ENCODE assay signal across 9 cellular contexts in genomic region chr14:31207287-31207745, GRCh38. TPM values are rescaled to one million over a fixed set of nuclear protein-coding genes. Genes with fewer than 3 reads are reported as not detected.
DNase-seq lines count a peak whose midpoint lies in the region; ATAC-seq, FAIRE-seq and TF ChIP-seq lines count a peak whose summit lies in the region.
"Had no signal": no experiment of that assay in that cellular context is flagged by ENCODE, and none has a peak within 500 bp of the region (broad histone marks: within the 10 kb centered on the region; RNA-seq: fewer than 3 reads in every experiment).

No MANE protein-coding gene starts in this region.

- H3K4me2 ChIP-seq in GM12878 (ENCODE audit: control insufficient read depth, insufficient read depth): peak overlapping the region; percentile 65

- H3K27me3 Mint-ChIP-seq in CD8-positive, alpha-beta memory T cell: peaks cover 0 to 5% of the 10 kb centered on the region in 2 donors

- WGBS in GM12878 (ENCODE audit: insufficient coverage, insufficient replicate concordance, low lambda C conversion rate, missing lambda C conversion rate): under 1% methylated on average over 56 of the region's 59 CpGs

- H3K4me1 ChIP-seq in CD8-positive, alpha-beta memory T cell (ENCODE audit: insufficient read depth, low read length): peaks cover 38% of the 10 kb centered on the region
- peaks cover 8% of the 10 kb centered on the region; the same call in 1 of the 2 replicates for H3K4me1 ChIP-seq in GM12878 (ENCODE audit: control insufficient read depth, insufficient read depth, low read length)

- peak overlapping the region; percentile 96 for H3K27ac ChIP-seq in CD8-positive, alpha-beta memory T cell (ENCODE audit: low read depth, low read length)
- H3K27ac ChIP-seq in GM12878 (ENCODE audit: control insufficient read depth, insufficient read depth): peak overlapping the region; percentile 97
- peak overlapping the region; percentile 98 for H3K27ac ChIP-seq in layer of hippocampus (ENCODE audit: low read depth, low read length)
- H3K27ac ChIP-seq in temporal lobe (ENCODE audit: low read depth, low read length): peak overlapping the region; percentile 80

- ATAC-seq in GM21381 (IDR thresholded peaks at IDR 0.05; ENCODE audit: unreplicated experiment): peak; percentile 38
- peak; percentile 54 for ATAC-seq in GM12878

- BruUV-seq in GM12878 (replicated peaks; lab: Mats Ljungman, UMichigan): no TSS peak

- H3K9me3 ChIP-seq in CD8-positive, alpha-beta memory T cell (ENCODE audit: low read length): no peaks in the 10 kb centered on the region
- no peaks in the 10 kb centered on the region; the same call in 2 of the 3 replicates for H3K9me3 ChIP-seq in GM12878 (replicated peaks; ENCODE audit: control insufficient read depth, insufficient read depth, low read length)

- peak overlapping the region; percentile 98 for H3K9ac ChIP-seq in GM12878 (ENCODE audit: control insufficient read depth, insufficient read depth, low read length)

- peak; percentile 50 for TF ChIP-seq POLR2A in GM12878 (IDR thresholded peaks at IDR 0.05; ENCODE audit: low read depth, low read length)

- H3K27me3 ChIP-seq in CD8-positive, alpha-beta memory T cell (ENCODE audit: insufficient read depth, low read length, poor library complexity, severe bottlenecking): no peaks in the 10 kb centered on the region
- H3K27me3 ChIP-seq in GM12878 (replicated peaks in 1 of 2; ENCODE audit: control insufficient read depth in 2 of 2, insufficient read depth in 2 of 2, low read length in 1 of 2): no peaks in the 10 kb centered on the region
- no peaks in the 10 kb centered on the region for H3K27me3 ChIP-seq in layer of hippocampus (ENCODE audit: control insufficient read depth, insufficient read depth, low read length)

- peaks cover 54 to 74% (median 71%) of the 10 kb centered on the region in 3 donors for H3K4me1 Mint-ChIP-seq in CD8-positive, alpha-beta memory T cell

- SMC1A ChIA-PET in GM12878 (lab: Charles Lee; ENCODE audit: uncharacterized antibody, unreplicated experiment): interaction anchor here (1.0 to 1.6 kb wide), 4 partner anchors 26 to 213 kb away, joined by 3 to 6 read pairs (median 4); partner anchors contain the start of gene HEATR5A

- RAD21 ChIA-PET in GM12878 (lab: Charles Lee; ENCODE audit: unreplicated experiment): interaction anchor here (0.7 to 2.9 kb wide), 11 partner anchors 11 to 243 kb away, joined by 3 to 10 read pairs (median 4); partner anchors contain the start of genes HEATR5A and STRN3

- TF ChIP-seq RAD21 in GM12878 (IDR thresholded peaks at IDR 0.05; ENCODE audit: insufficient read depth, low read depth, low read length): no peak

- H3K36me3 ChIP-seq in CD8-positive, alpha-beta memory T cell (ENCODE audit: insufficient read depth, low read length): peaks cover 4% of the 10 kb centered on the region
- H3K36me3 ChIP-seq in GM12878 (ENCODE audit: control insufficient read depth in 2 of 2, insufficient read depth in 2 of 2, low read length in 1 of 2): peaks cover 0 to 5% of the 10 kb centered on the region in 2 experiments; a peak in 1 of 4 replicates

- in situ Hi-C loops in GM12878 (cut with MboI): no loop called here

- FAIRE-seq in GM12878 (lab: Jason Lieb, UNC): no peak
- FAIRE-seq: TTC549 had no signal

- H3K4me3 Mint-ChIP-seq in CD8-positive, alpha-beta memory T cell: peak overlapping the region; percentile 88 to 98 (median 93)

- H3K36me3 Mint-ChIP-seq in CD8-positive, alpha-beta memory T cell: peaks cover 0 to 34% (median 6%) of the 10 kb centered on the region in 3 donors

- peak overlapping the region; percentile 92 to 100 (median 96) for H3K27ac Mint-ChIP-seq in CD8-positive, alpha-beta memory T cell

- TF ChIP-seq EP300 in GM12878 (IDR thresholded peaks at IDR 0.05; ENCODE audit: borderline replicate concordance in 1 of 2, control insufficient read depth in 1 of 2, low read depth in 2 of 2, low read length in 2 of 2): no peak; a peak in 1 of 4 replicates

- no peaks in the 10 kb centered on the region for H4K20me1 ChIP-seq in GM12878 (ENCODE audit: control insufficient read depth, insufficient read depth)

- H3K9me3 Mint-ChIP-seq in CD8-positive, alpha-beta memory T cell: no peaks in the 10 kb centered on the region

- peak overlapping the region; percentile 27 for H3K4me3 ChIP-seq in CD8-positive, alpha-beta memory T cell (ENCODE audit: low read length)
- peak overlapping the region; percentile 76 for H3K4me3 ChIP-seq in Jurkat, Clone E6-1 (ENCODE audit: low read length)
- H3K4me3 ChIP-seq in GM12878: peak overlapping the region; percentile 90

- no peak for TF ChIP-seq CTCF in GM12878 (IDR thresholded peaks at IDR 0.05 in 2 of 3, conservative IDR thresholded peaks at IDR 0.05 in 1 of 3; ENCODE audit: control insufficient read depth in 2 of 3, extremely low read depth in 1 of 3, insufficient read depth in 1 of 3, low read depth in 3 of 3, low read length in 3 of 3)

- peak overlapping the region; percentile 66 for H2AFZ ChIP-seq in GM12878 (ENCODE audit: control insufficient read depth, low read depth, low read length)

- intact Hi-C loops in GM12878 (cut with micrococcal nuclease; ENCODE audit: unreplicated experiment): loop anchor here (5.0 kb wide), 1 partner anchor 215 kb away; the partner anchor contains the start of gene HEATR5A

- CTCF ChIA-PET in CD8-positive, alpha-beta memory T cell (lab: Charles Lee): interaction anchor here (0.8 to 3.0 kb wide), 28 partner anchors 9 to 219 kb away, joined by 3 to 12 read pairs (median 4); partner anchors contain the start of genes AP4S1 and STRN3
- CTCF ChIA-PET in GM12878 (lab: Yijun Ruan, JAX): interaction anchor here (1.4 to 1.9 kb wide), 6 partner anchors 11 to 147 kb away, joined by 3 to 12 read pairs (median 4); no protein-coding TSS in a partner anchor

- no peak for DNase-seq in CD8-positive, alpha-beta memory T cell
- DNase-seq in Jurkat, Clone E6-1 (ENCODE audit: low read depth, low spot score): no peak
- no peak for DNase-seq in GM12878 (ENCODE audit: low read depth, low spot score)
- DNase-seq in DMS153 (lab: John Stamatoyannopoulos, UW): no peak
- no peak for DNase-seq in COR-L47 (lab: John Stamatoyannopoulos, UW)

- peaks cover 44% of the 10 kb centered on the region for H3K79me2 ChIP-seq in GM12878 (ENCODE audit: control insufficient read depth, insufficient read depth, low read length)

- POLR2A ChIA-PET in CD8-positive, alpha-beta memory T cell (lab: Charles Lee): interaction anchor here (0.6 to 3.7 kb wide), 13 partner anchors 9 to 585 kb away, joined by 3 to 22 read pairs (median 4); partner anchors contain the start of genes AP4S1, HEATR5A, SCFD1 and STRN3
- POLR2A ChIA-PET in GM12878 (lab: Charles Lee): interaction anchor here (0.5 to 2.1 kb wide), 4 partner anchors 54 to 213 kb away, joined by 3 to 6 read pairs (median 4); partner anchors contain the start of gene HEATR5A

TF ChIP-seq in GM12878, 131 proteins besides CTCF, POLR2A, EP300 and RAD21 (continues in another document):
- TF ChIP-seq GATAD2B (conservative IDR thresholded peaks at IDR 0.05; ENCODE audit: low read depth) (peak; percentile 73), BRCA1 (IDR thresholded peaks at IDR 0.05; ENCODE audit: low read depth, low read length) (no peak), MEF2A (IDR thresholded peaks at IDR 0.05; ENCODE audit: insufficient read depth, low read depth, low read length) (no peak), NKRF (conservative IDR thresholded peaks at IDR 0.05) (peak; percentile 10), SMAD5 (IDR thresholded peaks at IDR 0.05; ENCODE audit: low read depth) (peak; percentile 48; the same call in 1 of the 2 replicates), POLR2AphosphoS2 (IDR thresholded peaks at IDR 0.05; ENCODE audit: low read depth, low read length) (no peak), MXI1 (IDR thresholded peaks at IDR 0.05; ENCODE audit: low read depth, low read length) (peak; percentile 14; the same call in 1 of the 2 replicates), MAX (IDR thresholded peaks at IDR 0.05; ENCODE audit: low read depth, low read length) (no peak; the same call in 1 of the 2 replicates)

RNA-seq across cellular contexts. Expression of gene HECTD1, which starts 0.3 kb away (rescaled TPM):
- 100 to 1,000 TPM; 101 to 112 TPM for total RNA-seq in CD8-positive, alpha-beta memory T cell
- polyA plus RNA-seq in CD8-positive, alpha-beta memory T cell: 33.6 TPM
- polyA plus RNA-seq in Jurkat, Clone E6-1 (2012; ENCODE audit: insufficient read depth, insufficient read length): 56.5 TPM
- 424 and 467 TPM in 2 replicates for total RNA-seq in GM12878 (2013; cell fraction: nucleolus; rRNA removed)
- total RNA-seq in GM12878 (2014; rRNA removed) (72.6 and 89.9 TPM in 2 replicates), GM12878 (2014; rRNA removed; fragmentation: Illumina TruSeq; extraction: Trizol) (99.1 and 104 TPM in 2 replicates), GM12878 (2021) (82.3 and 85.5 TPM in 2 replicates), temporal lobe (307 TPM)
- 39.7 TPM for polyA plus RNA-seq in GM12878 (2011; ENCODE audit: low read depth)
- polyA plus RNA-seq in GM12878 (2011; rRNA removed) (116 and 120 TPM in 2 replicates), GM12878 (2014; fragmentation: Illumina TruSeq; extraction: Trizol) (65.5 and 80.6 TPM in 2 replicates), GM12878 (2014; fragmentation: Nextera tagmentation; extraction: Ambion mirVana) (10 to 100 TPM; 27.3 to 27.4 TPM), GM12878 (2014; rRNA removed) (41.7 and 50.0 TPM in 2 replicates), GM12878 (2016; fragmentation: Nextera tagmentation; extraction: Ambion mirVana) (10 to 100 TPM; 34.6 to 42.6 TPM)
- 58.4 and 59.6 TPM in 2 replicates for polyA plus RNA-seq in GM12878 (2011; cell fraction: cytosol; rRNA removed)
- polyA plus RNA-seq in GM12878 (2011; cell fraction: nucleus; rRNA removed): 122 and 143 TPM in 2 replicates
- polyA plus RNA-seq in GM12878 (2012): 37.8 and 45.9 TPM in 2 replicates
- 278 and 310 TPM in 2 replicates for polyA minus RNA-seq in GM12878 (2011; rRNA and poly(A)+ RNA removed)
- polyA minus RNA-seq in GM12878 (2011; cell fraction: cytosol; rRNA and poly(A)+ RNA removed): 75.9 and 78.3 TPM in 2 replicates
- 107 and 172 TPM in 2 replicates for polyA minus RNA-seq in GM12878 (2011; cell fraction: nucleus; rRNA and poly(A)+ RNA removed)

Comparison
In these comparisons a context has a peak if more than half of its experiments do, and no peak if none do; other contexts are left out.
1. H3K4me3 ChIP-seq: peak in every context shown above with its lines; median percentile 90 in GM12878; 76 in Jurkat, Clone E6-1; 27 in CD8-positive, alpha-beta memory T cell.